Comparison of ENCODE assay signal across 8 cellular contexts in genomic region chrX:10158279-10158939, GRCh38. TPM values are rescaled to one million over a fixed set of nuclear protein-coding genes. Genes with fewer than 3 reads are reported as not detected.
A peak's percentile ranks its signal among the peaks of the same experiment; 100 is the strongest.
DNase-seq lines count a peak whose midpoint lies in the region; ATAC-seq and TF ChIP-seq lines count a peak whose summit lies in the region.

No MANE protein-coding gene starts in this region.

- H3K9me3 ChIP-seq in HUES6 (ENCODE audit: control insufficient read depth, insufficient read depth, low read depth, low read length) = no peaks in the 10 kb centered on the region

- DNase-seq in anterior cingulate cortex (lab: John Stamatoyannopoulos, UW) = peak in 56 of 58 donors; percentile 8 to 72 (median 46)
- peak; percentile 12 for DNase-seq in iris pigment epithelial cell (ENCODE audit: low read depth)
- no peak for DNase-seq in GM10266 (ENCODE audit: extremely low spot score)
- no peak for DNase-seq in HuH-7 (ENCODE audit: low spot score)

- H3K4me1 ChIP-seq in HUES6 (ENCODE audit: control insufficient read depth, insufficient read depth, low read length) = peaks cover 42% of the 10 kb centered on the region

- H3K27me3 ChIP-seq in HUES6 (ENCODE audit: control insufficient read depth, insufficient read depth, low read length) = peaks cover 2% of the 10 kb centered on the region; the same call in 1 of the 2 replicates

- peak overlapping the region; percentile 52 for H3K4me3 ChIP-seq in HUES6 (ENCODE audit: low read depth, low read length)

- ATAC-seq in GM18502 (IDR thresholded peaks at IDR 0.05; ENCODE audit: poor library complexity, unreplicated experiment) (peak; percentile 48), HG02840 (IDR thresholded peaks at IDR 0.05; ENCODE audit: low FRiP score, unreplicated experiment) (no peak)

- H3K27ac ChIP-seq in HUES6 (ENCODE audit: low read depth, low read length) (no peak overlapping the region), temporal lobe (ENCODE audit: low read depth, low read length) (peak overlapping the region; percentile 27)

- TF ChIP-seq CTCF in GM10266 (IDR thresholded peaks at IDR 0.05; ENCODE audit: control insufficient read depth, insufficient read depth, low read depth, missing control alignments) = no peak

- no peaks in the 10 kb centered on the region for H3K36me3 ChIP-seq in HUES6 (ENCODE audit: control insufficient read depth, insufficient read depth, low read length)

- no peak overlapping the region for H3K9ac ChIP-seq in HUES6 (ENCODE audit: low read length)

RNA-seq across cellular contexts. Expression of gene CLCN4, which starts 1.6 kb away (rescaled TPM):
- 66.1 TPM for total RNA-seq in temporal lobe

Comparison
In these comparisons a context has a peak if more than half of its experiments do, and no peak if none do; other contexts are left out.
1. DNase-seq: peak in anterior cingulate cortex (56 of 58) and iris pigment epithelial cell (single experiment); none in GM10266 (single experiment) and HuH-7 (single experiment).